31 cellular contexts compared by ENCODE assay signal in genomic region chr14:94623856-94624499, GRCh38. TPM values are rescaled to one million over a fixed set of nuclear protein-coding genes. Genes with fewer than 3 reads are reported as not detected.
"Had no signal": no experiment of that assay in that cellular context is flagged by ENCODE, and none has a peak within 500 bp of the region (broad histone marks: within the 10 kb centered on the region; RNA-seq: fewer than 3 reads in every experiment).

No MANE protein-coding gene starts in this region.

- H3K27ac ChIP-seq: brain microvascular endothelial cell, SJCRH30, SK-N-MC had no signal

- H3K27me3 ChIP-seq: brain microvascular endothelial cell, MG63 had no signal

- H3K36me3 Mint-ChIP-seq: activated naive CD4-positive, alpha-beta T cell treated with anti-CD3 and anti-CD28 coated beads, Interleukin-2, amount 10 ng/mL, durations not matched to agents 7 days and 5 days; activated naive CD8-positive, alpha-beta T cell had no signal

- H3K4me3 Mint-ChIP-seq: activated CD4-positive, alpha-beta T cell treated with anti-CD3 and anti-CD28 coated beads, Interleukin-2, amount 10 ng/mL, durations not matched to agents 24 days and 14 days; activated CD8-positive, alpha-beta T cell treated with anti-CD3 and anti-CD28 coated beads for 36 hours; activated naive CD4-positive, alpha-beta T cell treated with anti-CD3 and anti-CD28 coated beads, Interleukin-2, amount 10 ng/mL, durations not matched to agents 7 days and 5 days; activated naive CD8-positive, alpha-beta T cell; activated naive CD8-positive, alpha-beta T cell treated with anti-CD3 and anti-CD28 coated beads, Interleukin-2, amount 50 U/mL, for 24 hours had no signal

- H3K9me3 ChIP-seq: MG63, SJCRH30 had no signal

- ATAC-seq: activated CD8-positive, alpha-beta T cell treated with anti-CD3 and anti-CD28 coated beads for 36 hours; activated naive CD8-positive, alpha-beta T cell treated with anti-CD3 and anti-CD28 coated beads, Interleukin-2, amount 50 U/mL, for 24 hours had no signal

- FAIRE-seq: TTC549 had no signal

- DNase-seq: activated CD4-positive, alpha-beta T cell treated with anti-CD3 and anti-CD28 coated beads, Interleukin-2, amount 10 ng/mL, durations not matched to agents 24 days and 14 days; activated CD4-positive, alpha-beta T cell treated with anti-CD3 and anti-CD28 coated beads, Interleukin-2, amount 50 U/mL, for 4 hours; activated CD8-positive, alpha-beta T cell treated with anti-CD3 and anti-CD28 coated beads for 36 hours; activated naive CD4-positive, alpha-beta T cell treated with anti-CD3 and anti-CD28 coated beads, Interleukin-2, amount 10 ng/mL, durations not matched to agents 7 days and 5 days; activated naive CD8-positive, alpha-beta T cell treated with anti-CD3 and anti-CD28 coated beads, Interleukin-2, amount 50 U/mL, for 24 hours; activated T-cell treated with anti-CD3 and anti-CD28 coated beads, Interleukin-2, amount 50 U/mL, for 1 hour; anterior cingulate cortex; brain microvascular endothelial cell; central memory CD4-positive, alpha-beta T cell; Kasumi-1; KG1; MG63; NCI-H1048; NCI-H1105 treated with DMSO at 0.1 percent for 48 hours; NCI-H1436; NCI-H1694; NCI-H1930; NCI-H2081 treated with DMSO at 0.1 percent for 48 hours; NCI-H226; NCI-H446 treated with DMSO at 0.1 percent for 48 hours; NCI-H524; SHP77; SJCRH30 had no signal

- H3K4me3 ChIP-seq: MG63, SJCRH30, SK-N-MC had no signal

- H3K4me1 ChIP-seq: SJCRH30 had no signal

- H3K27me3 Mint-ChIP-seq: activated CD8-positive, alpha-beta T cell treated with anti-CD3 and anti-CD28 coated beads for 36 hours; activated naive CD8-positive, alpha-beta T cell had no signal

- H3K4me1 Mint-ChIP-seq: activated CD4-positive, alpha-beta T cell treated with anti-CD3 and anti-CD28 coated beads, Interleukin-2, amount 10 ng/mL, durations not matched to agents 24 days and 14 days; activated naive CD4-positive, alpha-beta T cell treated with anti-CD3 and anti-CD28 coated beads, Interleukin-2, amount 10 ng/mL, durations not matched to agents 7 days and 5 days; activated naive CD8-positive, alpha-beta T cell treated with anti-CD3 and anti-CD28 coated beads, Interleukin-2, amount 50 U/mL, for 24 hours had no signal

- H3K27ac Mint-ChIP-seq: activated CD4-positive, alpha-beta T cell treated with anti-CD3 and anti-CD28 coated beads, Interleukin-2, amount 10 ng/mL, durations not matched to agents 24 days and 14 days; activated CD8-positive, alpha-beta T cell treated with anti-CD3 and anti-CD28 coated beads for 36 hours; activated naive CD4-positive, alpha-beta T cell treated with anti-CD3 and anti-CD28 coated beads, Interleukin-2, amount 10 ng/mL, durations not matched to agents 7 days and 5 days; activated naive CD8-positive, alpha-beta T cell; activated naive CD8-positive, alpha-beta T cell treated with anti-CD3 and anti-CD28 coated beads, Interleukin-2, amount 50 U/mL, for 24 hours; activated T-helper 2 cell treated with anti-CD3 and anti-CD28 coated beads, Interferon-gamma antibody, Interleukin-2, Interleukin-4, amounts not matched to agents 10 μg/mL and 5 μg/mL and 100 μg/mL, durations not matched to agents 14 hours and 24 hours and 36 hours had no signal

- H3K36me3 ChIP-seq: brain microvascular endothelial cell, MG63, SJCRH30 had no signal

RNA-seq across cellular contexts. Expression of gene SERPINA3, which starts 11.8 kb away (rescaled TPM):
- total RNA-seq: activated CD4-positive, alpha-beta T cell treated with anti-CD3 and anti-CD28 coated beads, Interleukin-2, amount 10 ng/mL, durations not matched to agents 24 days and 14 days; activated CD8-positive, alpha-beta memory T cell treated with anti-CD3 and anti-CD28 coated beads for 36 hours; activated CD8-positive, alpha-beta T cell treated with anti-CD3 and anti-CD28 coated beads for 36 hours; activated T-helper 2 cell treated with anti-CD3 and anti-CD28 coated beads, Interferon-gamma antibody, Interleukin-2, Interleukin-4, amounts not matched to agents 10 μg/mL and 5 μg/mL and 100 μg/mL, durations not matched to agents 14 hours and 24 hours and 36 hours; OCI-LY7; SJCRH30; T-helper 1 cell treated with Interleukin-12 subunit alpha and Interleukin-12 subunit beta and Interleukin-4 antibody, amounts not matched to agents 30 ng/mL and 1 ng/mL, for 36 hours; T-helper 2 cell treated with Interferon-gamma antibody and Interleukin-4, amounts not matched to agents 100 ng/mL and 5 ng/mL, for 36 hours had no signal

RNA-seq across cellular contexts. Expression of gene SERPINA5, which starts 42.8 kb away (rescaled TPM):
- total RNA-seq: activated CD4-positive, alpha-beta T cell treated with anti-CD3 and anti-CD28 coated beads, Interleukin-2, amount 10 ng/mL, durations not matched to agents 24 days and 14 days; activated CD8-positive, alpha-beta memory T cell treated with anti-CD3 and anti-CD28 coated beads for 36 hours; activated CD8-positive, alpha-beta T cell treated with anti-CD3 and anti-CD28 coated beads for 36 hours; activated T-helper 2 cell treated with anti-CD3 and anti-CD28 coated beads, Interferon-gamma antibody, Interleukin-2, Interleukin-4, amounts not matched to agents 10 μg/mL and 5 μg/mL and 100 μg/mL, durations not matched to agents 14 hours and 24 hours and 36 hours; OCI-LY7; T-helper 1 cell treated with Interleukin-12 subunit alpha and Interleukin-12 subunit beta and Interleukin-4 antibody, amounts not matched to agents 30 ng/mL and 1 ng/mL, for 36 hours; T-helper 2 cell treated with Interferon-gamma antibody and Interleukin-4, amounts not matched to agents 100 ng/mL and 5 ng/mL, for 36 hours had no signal
